ENCODE assay signal across 12 cellular contexts in the genomic region with DNA sequence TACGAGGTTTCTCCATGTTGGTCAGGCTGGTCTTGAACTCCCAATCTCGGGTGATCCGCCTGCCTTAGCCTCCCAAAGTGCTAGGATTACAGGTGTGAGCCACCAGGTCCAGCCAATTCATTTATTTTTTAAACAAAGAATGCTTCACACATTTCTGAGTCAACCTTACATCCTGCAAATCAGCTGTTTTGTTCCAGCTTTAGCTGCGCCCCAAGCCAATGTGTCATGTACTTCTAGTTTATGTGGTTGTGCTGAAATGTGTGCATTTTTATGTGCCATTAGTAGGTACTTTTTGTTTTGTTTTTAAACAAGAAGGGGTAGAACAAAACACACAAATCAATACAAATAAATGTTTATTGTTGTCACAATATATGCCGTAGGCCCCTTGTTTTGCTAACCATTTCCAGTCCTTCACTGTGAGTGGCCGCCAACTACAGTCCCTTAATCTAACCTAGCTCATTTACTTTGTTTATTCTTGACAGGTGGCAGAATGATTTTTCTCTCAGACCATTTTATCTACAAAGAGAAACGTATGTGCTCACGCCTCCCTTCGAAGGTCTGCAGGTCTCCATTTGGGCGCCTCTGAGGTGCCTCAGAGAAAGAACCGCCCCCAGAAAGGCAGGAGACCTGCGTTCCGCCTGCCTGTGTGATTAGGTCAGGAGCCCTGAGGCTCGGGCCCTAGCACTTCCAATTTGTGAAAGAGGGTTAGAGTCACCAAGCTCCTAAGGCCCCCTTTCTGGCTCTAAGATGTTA. TPM values are rescaled to one million over a fixed set of nuclear protein-coding genes. Genes with fewer than 3 reads are reported as not detected.
A peak's percentile ranks its signal among the peaks of the same experiment; 100 is the strongest.
DNase-seq lines count a peak whose midpoint lies in the region; ATAC-seq and TF ChIP-seq lines count a peak whose summit lies in the region.
"Had no signal": no experiment of that assay in that cellular context is flagged by ENCODE, and none has a peak within 500 bp of the region (broad histone marks: within the 10 kb centered on the region; RNA-seq: fewer than 3 reads in every experiment).

No MANE protein-coding gene starts in this region.

- ATAC-seq in Right ventricle myocardium superior (ENCODE audit: poor library complexity) (peak; percentile 21), Right ventricle myocardium inferior (no peak), Panc1 (peak; percentile 48; the same call in 1 of the 2 replicates), aorta (ENCODE audit: low FRiP score) (no peak)

- H3K4me1 ChIP-seq in Panc1 (ENCODE audit: control insufficient read depth, insufficient read depth, low read length) = no peaks in the 10 kb centered on the region
- peaks cover 0 to 9% of the 10 kb centered on the region in 2 donors for H3K4me1 ChIP-seq in right atrium auricular region
- no peaks in the 10 kb centered on the region for H3K4me1 ChIP-seq in aorta (ENCODE audit: control insufficient read depth in 1 of 2, insufficient read depth in 2 of 2, low read length in 2 of 2)
- H3K4me1 ChIP-seq: BE2C had no signal

- H3K27ac Mint-ChIP-seq in type B pancreatic cell = peak overlapping the region; percentile 79

- BruUV-seq in Panc1 (replicated peaks; lab: Mats Ljungman, UMichigan) = no TSS peak

- H3K27me3 ChIP-seq in Panc1 (ENCODE audit: control insufficient read depth, insufficient read depth, low read length) (0 out of 2 replicates have a peak, but pooled peaks cover 3% of the 10 kb centered on the region), right atrium auricular region (no peaks in the 10 kb centered on the region), aorta (ENCODE audit: control insufficient read depth in 1 of 2, insufficient read depth in 2 of 2, low read length in 1 of 2) (peaks cover 0 to 2% of the 10 kb centered on the region in 2 donors)

- 58 to 66% methylated on average over 14 of the region's 14 CpGs for WGBS in aorta, 2 donors

- peaks cover 11% of the 10 kb centered on the region for H3K4me1 Mint-ChIP-seq in type B pancreatic cell (ENCODE audit: unreplicated experiment)

- in situ Hi-C loops in Panc1 (cut with HindIII; ENCODE audit: low pct_unique_long_range_greater_than_20kb, low sequenced_read_pairs) = no loop called here

- H3K4me3 Mint-ChIP-seq in type B pancreatic cell = peak overlapping the region; percentile 22

- H3K9me3 Mint-ChIP-seq in type B pancreatic cell = no peaks in the 10 kb centered on the region

- TF ChIP-seq CTCF in Panc1 (IDR thresholded peaks at IDR 0.05) (no peak), right atrium auricular region (IDR thresholded peaks at IDR 0.05) (no peak), type B pancreatic cell (conservative IDR thresholded peaks at IDR 0.05) (no peak), GM20000 (IDR thresholded peaks at IDR 0.05; ENCODE audit: extremely low read depth, missing control alignments) (no peak)

- H3K27me3 Mint-ChIP-seq in type B pancreatic cell = peaks cover 3% of the 10 kb centered on the region

- no peaks in the 10 kb centered on the region for H3K36me3 Mint-ChIP-seq in type B pancreatic cell

- H3K4me3 ChIP-seq in Panc1 (ENCODE audit: low read depth in 2 of 2, low read length in 2 of 2) = peak overlapping the region in 1 of 2 experiments; percentile 24; a peak in 1 of 4 replicates
- peak overlapping the region in 1 of 2 donors; percentile 13 for H3K4me3 ChIP-seq in right atrium auricular region
- H3K4me3 ChIP-seq in aorta (ENCODE audit: low read length in 2 of 2) = peak overlapping the region in 1 of 2 donors; percentile 21
- H3K4me3 ChIP-seq: skin epidermis had no signal

- CTCF ChIA-PET in Panc1 (lab: Charles Lee) = interaction anchor here (1.0 to 1.7 kb wide), 4 partner anchors 54 to 210 kb away, joined by 3 to 10 read pairs (median 4); no protein-coding TSS in a partner anchor

- intact Hi-C loops in Right ventricle myocardium superior (cut with DNase I) = loop anchor here (5.0 kb wide), 1 partner anchor 159 kb away; no protein-coding TSS in a partner anchor
- intact Hi-C loops in Right ventricle myocardium inferior (cut with DNase I) = loop anchor here (1.0 kb wide), 1 partner anchor 163 kb away; no protein-coding TSS in a partner anchor
- intact Hi-C loops in Panc1 (cut with micrococcal nuclease; ENCODE audit: unreplicated experiment) = loop anchor here (2.0 to 5.0 kb wide), 2 partner anchors 54 to 634 kb away; no protein-coding TSS in a partner anchor
- intact Hi-C loops in aorta (cut with DNase I) = loop anchor here (2.0 to 5.0 kb wide), 3 partner anchors 54 to 164 kb away; no protein-coding TSS in a partner anchor

- H3K9me3 ChIP-seq in Panc1 (ENCODE audit: control insufficient read depth, insufficient read depth, low read depth, low read length) = no peaks in the 10 kb centered on the region
- no peaks in the 10 kb centered on the region for H3K9me3 ChIP-seq in right atrium auricular region
- H3K9me3 ChIP-seq in aorta (ENCODE audit: control insufficient read depth, low read length) = no peaks in the 10 kb centered on the region
- H3K9me3 ChIP-seq: BE2C had no signal

- POLR2A ChIA-PET in Panc1 (lab: Charles Lee) = no interaction called here

- H3K27ac ChIP-seq in Panc1 (ENCODE audit: low read length) = no peak overlapping the region
- H3K27ac ChIP-seq in right atrium auricular region = peak overlapping the region; percentile 68 to 70
- no peak overlapping the region for H3K27ac ChIP-seq in aorta (ENCODE audit: low read depth in 1 of 2, low read length in 2 of 2)

- no peak for DNase-seq in Right ventricle myocardium superior
- no peak for DNase-seq in Right ventricle myocardium inferior (ENCODE audit: missing footprints)
- DNase-seq in Panc1 (ENCODE audit: low read depth, low spot score) = no peak
- no peak for DNase-seq in right atrium auricular region (ENCODE audit: low spot score)
- no peak for DNase-seq in type B pancreatic cell (ENCODE audit: extremely low spot score, unreplicated experiment)
- no peak for DNase-seq in GM20000 (ENCODE audit: low spot score)
- no peak for DNase-seq in aorta
- DNase-seq in central memory CD4-positive, alpha-beta T cell = no peak
- DNase-seq: activated CD4-positive, CD25-positive, alpha-beta regulatory T cell treated with anti-CD3 and anti-CD28 coated beads, Interleukin-2, amount 50 U/mL, for 72 hours had no signal

- H3K36me3 ChIP-seq in Panc1 (ENCODE audit: control insufficient read depth, insufficient read depth, low read length) (no peaks in the 10 kb centered on the region), right atrium auricular region (no peaks in the 10 kb centered on the region), aorta (ENCODE audit: control insufficient read depth in 1 of 2, insufficient read depth in 2 of 2, low read length in 1 of 2) (no peaks in the 10 kb centered on the region)
- H3K36me3 ChIP-seq: BE2C had no signal

RNA-seq across cellular contexts. Expression of a gene that starts 2.8 kb away (rescaled TPM):
- total RNA-seq in Right ventricle myocardium superior = 804 TPM
- 912 TPM for total RNA-seq in Right ventricle myocardium inferior
- not detected for total RNA-seq in Panc1 (2021; ENCODE audit: unreplicated experiment)
- polyA plus RNA-seq in Panc1 (2012; ENCODE audit: insufficient read length) = not detected
- total RNA-seq in right atrium auricular region = 1,000 to 10,000 TPM in 1 of 2 donors, 100 to 1,000 TPM in 1; 673 to 1,066 TPM
- total RNA-seq in type B pancreatic cell (ENCODE audit: low replicate concordance) = 0.14 TPM in 1 of 2 replicates, not detected in the other
- 10 to 100 TPM; 21.3 to 47.9 TPM for total RNA-seq in aorta
- polyA plus RNA-seq in aorta = 1 to 10 TPM; 2.8 to 9.0 TPM
- total RNA-seq: NCI-H460 had no signal

Comparison
In these comparisons a context has a peak if more than half of its experiments do, and no peak if none do; other contexts are left out.
1. ATAC-seq: peak in Right ventricle myocardium superior (single experiment) and Panc1 (single experiment); none in Right ventricle myocardium inferior (single experiment) and aorta (single experiment).
2. H3K27ac ChIP-seq: peak in right atrium auricular region (2 of 2); none in Panc1 (single experiment) and aorta (0 of 2).
3. RNA of a gene that starts 2.8 kb away (total RNA-seq): 673 to 1,066 TPM in right atrium auricular region, 912 TPM in Right ventricle myocardium inferior (single experiment), 804 TPM in Right ventricle myocardium superior (single experiment) and 21.3 to 47.9 TPM in aorta; 0.14 TPM in type B pancreatic cell and not detected in Panc1 (single experiment); every median in the first group is over 10 times any median in the second.